In the genomic region with DNA sequence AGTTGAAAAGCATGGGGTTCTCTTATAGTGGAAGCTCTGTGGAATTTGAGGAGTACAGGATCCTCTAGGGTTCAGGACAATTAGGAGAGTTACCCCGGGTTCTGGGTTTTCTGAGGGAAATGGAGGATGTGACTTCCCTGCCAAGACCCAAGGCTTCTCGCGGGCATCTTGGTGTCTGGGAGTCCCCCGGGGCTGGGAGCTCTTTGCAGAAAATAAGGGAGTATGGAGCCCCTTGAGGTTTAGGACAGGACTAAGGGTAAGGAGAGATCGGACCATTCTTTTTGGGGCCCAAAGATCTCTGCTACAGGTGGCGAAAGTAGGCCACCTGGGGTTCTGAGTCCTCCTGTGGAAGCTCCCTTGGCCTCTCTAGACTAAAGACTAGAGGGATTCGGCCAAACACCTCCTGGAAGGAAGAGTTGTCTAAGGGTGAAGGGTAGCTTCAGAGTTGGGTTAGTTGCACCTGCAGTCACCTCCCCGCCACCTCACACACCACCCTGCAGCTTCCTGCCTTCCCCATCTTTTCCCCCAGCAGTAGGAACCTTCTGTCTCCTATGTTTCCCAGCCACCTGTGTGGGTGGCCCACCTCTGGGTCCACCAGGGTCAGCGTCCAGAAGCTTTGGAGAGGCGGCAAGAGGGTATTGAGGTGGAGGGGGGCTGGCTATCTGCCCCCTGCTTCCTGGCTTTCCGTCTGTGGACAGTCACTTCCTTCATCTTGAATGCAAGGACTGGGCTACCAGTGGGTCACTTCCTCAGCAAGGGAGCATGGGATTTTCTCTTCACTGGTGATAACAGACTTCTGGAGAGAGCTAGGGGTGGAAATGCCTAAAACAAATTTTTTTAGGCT, we compare ENCODE assay signal across 8 cellular contexts. TPM values are rescaled to one million over a fixed set of nuclear protein-coding genes. Genes with fewer than 3 reads are reported as not detected.
DNase-seq lines count a peak whose midpoint lies in the region; ATAC-seq and TF ChIP-seq lines count a peak whose summit lies in the region.

No MANE protein-coding gene starts in this region.

- H3K27ac ChIP-seq in liver (ENCODE audit: low read depth in 1 of 2, low read length in 2 of 2) (peak overlapping the region; percentile 75 to 87), tibial artery (peak overlapping the region; percentile 67 to 69)

- H3K4me1 ChIP-seq in liver (ENCODE audit: control insufficient read depth in 4 of 4, insufficient read depth in 4 of 4, low read length in 3 of 4) (peaks cover 19 to 35% (median 29%) of the 10 kb centered on the region in 4 donors), tibial artery (peaks cover 0 to 25% (median 19%) of the 10 kb centered on the region in 4 donors)

- H3K4me3 Mint-ChIP-seq in activated T-cell treated with anti-CD3 and anti-CD28 coated beads, Interleukin-2, amount 50 U/mL, for 4 hours = peak overlapping the region; percentile 89
- H3K4me3 Mint-ChIP-seq in activated naive CD8-positive, alpha-beta T cell = peak overlapping the region; percentile 85

- TF ChIP-seq CTCF in liver (IDR thresholded peaks at IDR 0.05; ENCODE audit: low read depth, low read length, missing input control) (no peak), tibial artery (IDR thresholded peaks at IDR 0.05) (no peak)

- H3K27me3 ChIP-seq in liver (ENCODE audit: control insufficient read depth in 4 of 4, insufficient read depth in 4 of 4, low read length in 3 of 4) (no peaks in the 10 kb centered on the region), tibial artery (no peaks in the 10 kb centered on the region)

- H3K9me3 Mint-ChIP-seq in activated T-cell treated with anti-CD3 and anti-CD28 coated beads, Interleukin-2, amount 50 U/mL, for 4 hours = no peaks in the 10 kb centered on the region
- H3K9me3 Mint-ChIP-seq in activated naive CD8-positive, alpha-beta T cell (ENCODE audit: low read depth) = no peaks in the 10 kb centered on the region

- WGBS in liver = 38% methylated on average over 11 of the region's 11 CpGs

- H3K9ac ChIP-seq in liver (ENCODE audit: low read depth in 1 of 2, low read length in 2 of 2) = peak overlapping the region; percentile 42 to 79

- peak overlapping the region; percentile 84 to 86 (median 85) for H3K4me3 ChIP-seq in liver (ENCODE audit: low read depth in 1 of 3, low read length in 3 of 3)
- H3K4me3 ChIP-seq in tibial artery = peak overlapping the region; percentile 74 to 93

- H3K27ac Mint-ChIP-seq in activated naive CD8-positive, alpha-beta T cell = peak overlapping the region; percentile 41

- ATAC-seq in activated T-cell treated with anti-CD3 and anti-CD28 coated beads, Interleukin-2, amount 50 U/mL, for 4 hours = no peak
- ATAC-seq in HG02973 (IDR thresholded peaks at IDR 0.05; ENCODE audit: unreplicated experiment) = no peak

- no peak for DNase-seq in activated T-cell treated with anti-CD3 and anti-CD28 coated beads, Interleukin-2, amount 50 U/mL, for 4 hours
- DNase-seq in activated T-cell treated with anti-CD3 and anti-CD28 coated beads, Interleukin-2, amount 50 U/mL, for 1 hour = no peak
- DNase-seq in tibial artery (no peak), AG08396 (ENCODE audit: low spot score) (no peak), DMS53 treated with DMSO at 0.1 percent for 48 hours (lab: John Stamatoyannopoulos, UW; ENCODE audit: unreplicated experiment) (no peak)

- H3K27me3 Mint-ChIP-seq in activated T-cell treated with anti-CD3 and anti-CD28 coated beads, Interleukin-2, amount 50 U/mL, for 4 hours (ENCODE audit: low read depth) = no peaks in the 10 kb centered on the region
- no peaks in the 10 kb centered on the region for H3K27me3 Mint-ChIP-seq in activated naive CD8-positive, alpha-beta T cell

- peaks cover 57% of the 10 kb centered on the region for H3K4me1 Mint-ChIP-seq in activated T-cell treated with anti-CD3 and anti-CD28 coated beads, Interleukin-2, amount 50 U/mL, for 4 hours (ENCODE audit: low read depth)
- H3K4me1 Mint-ChIP-seq in activated naive CD8-positive, alpha-beta T cell (ENCODE audit: low read depth) = peaks cover 44% of the 10 kb centered on the region

- intact Hi-C loops in tibial artery (cut with DNase I; ENCODE audit: low total_unique reads) = no loop called here

- H3K36me3 ChIP-seq in liver (ENCODE audit: control insufficient read depth in 4 of 4, insufficient read depth in 3 of 4, low read depth in 1 of 4, low read length in 3 of 4) (no peaks in the 10 kb centered on the region), tibial artery (no peaks in the 10 kb centered on the region)

- no peak for TF ChIP-seq RAD21 in liver (IDR thresholded peaks at IDR 0.05)

- peaks cover 2% of the 10 kb centered on the region for H3K36me3 Mint-ChIP-seq in activated T-cell treated with anti-CD3 and anti-CD28 coated beads, Interleukin-2, amount 50 U/mL, for 4 hours (ENCODE audit: insufficient read depth)
- no peaks in the 10 kb centered on the region for H3K36me3 Mint-ChIP-seq in activated naive CD8-positive, alpha-beta T cell

- H3K9me3 ChIP-seq in liver (ENCODE audit: control insufficient read depth in 4 of 4, low read length in 3 of 4) (no peaks in the 10 kb centered on the region), tibial artery (no peaks in the 10 kb centered on the region)

TF ChIP-seq in liver, 16 proteins besides CTCF, POLR2A, EP300 and RAD21:
- TF ChIP-seq NR2F2 (IDR thresholded peaks at IDR 0.05) = peak; percentile 61
- TF ChIP-seq FOXA2 (IDR thresholded peaks at IDR 0.05) = no peak
- no peak for TF ChIP-seq FOXA1 (IDR thresholded peaks at IDR 0.05)
- TF ChIP-seq RXRA (IDR thresholded peaks at IDR 0.05) = no peak
- no peak for TF ChIP-seq TAF1 (conservative IDR thresholded peaks at IDR 0.05)
- TF ChIP-seq HNF4A (conservative IDR thresholded peaks at IDR 0.05) = no peak
- TF ChIP-seq SP1 (IDR thresholded peaks at IDR 0.05) = no peak

RNA-seq across cellular contexts. Expression of a gene that starts 0.9 kb away (rescaled TPM):
- total RNA-seq in activated T-cell treated with anti-CD3 and anti-CD28 coated beads, Interleukin-2, amount 50 U/mL, for 4 hours = 10 to 100 TPM; 18.6 to 22.6 (median 20.6) TPM
- 10 to 100 TPM; 13.6 to 39.2 TPM for total RNA-seq in liver
- 10 to 100 TPM in 1 of 2 donors, 1 to 10 TPM in 1; 6.6 to 13.3 TPM for polyA plus RNA-seq in liver

RNA-seq across cellular contexts. Expression of a gene that starts 53.0 kb away (rescaled TPM):
- 10 to 100 TPM; 25.3 to 34.1 (median 29.9) TPM for total RNA-seq in activated T-cell treated with anti-CD3 and anti-CD28 coated beads, Interleukin-2, amount 50 U/mL, for 4 hours
- 10 to 100 TPM; 11.7 to 37.4 TPM for total RNA-seq in liver
- polyA plus RNA-seq in liver = 10 to 100 TPM; 25.6 to 33.1 TPM
